ENCODE assay signal across 11 cellular contexts in the genomic region with DNA sequence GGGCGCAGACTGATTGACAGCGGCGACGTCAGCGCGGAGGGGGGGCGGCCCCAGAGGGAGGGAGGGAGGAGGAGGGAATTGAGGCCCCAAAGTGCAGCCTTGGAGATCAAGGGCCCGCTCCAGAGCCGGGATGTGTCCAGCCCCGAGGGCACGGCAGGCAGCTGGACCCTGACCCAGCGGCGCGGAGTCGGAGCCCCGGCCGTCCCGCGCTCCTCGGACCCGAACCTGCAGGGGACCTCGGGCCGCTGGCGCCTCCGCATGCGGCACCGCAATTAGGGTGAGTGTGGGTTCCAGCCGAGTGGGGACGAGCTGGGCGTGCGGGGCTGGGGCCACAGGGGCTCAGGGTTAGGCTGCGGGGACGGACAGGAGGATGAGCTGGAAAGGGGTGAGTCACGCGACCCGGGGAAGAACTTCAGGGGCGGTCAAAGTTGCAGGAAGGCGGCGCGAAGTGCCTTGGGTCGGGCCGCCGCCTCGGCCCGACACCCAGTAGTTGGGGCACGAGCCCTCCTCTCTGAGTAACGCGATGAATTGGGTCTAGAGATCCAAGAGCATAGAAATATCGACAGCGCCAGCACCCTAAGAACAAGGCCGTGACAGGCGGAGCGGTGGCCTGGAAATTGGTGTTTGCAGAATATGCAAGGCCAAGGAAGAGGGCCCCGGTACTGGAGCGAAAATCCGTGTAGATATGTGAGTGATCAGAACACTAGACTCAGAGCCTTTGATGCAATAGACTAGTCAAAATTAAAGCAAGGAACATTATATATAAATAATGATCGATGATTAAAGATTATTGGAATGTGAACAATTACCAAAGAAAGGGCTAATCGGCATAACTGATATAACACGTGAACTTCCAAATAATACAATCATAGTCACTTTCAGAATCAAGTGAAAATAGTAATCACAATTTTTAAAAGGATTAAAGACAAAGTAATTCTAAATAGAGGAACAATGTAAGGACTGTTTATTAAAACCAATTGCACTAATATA. TPM values are rescaled to one million over a fixed set of nuclear protein-coding genes. Genes with fewer than 3 reads are reported as not detected.
DNase-seq lines count a peak whose midpoint lies in the region; ATAC-seq, FAIRE-seq and TF ChIP-seq lines count a peak whose summit lies in the region.
"Had no signal": no experiment of that assay in that cellular context is flagged by ENCODE, and none has a peak within 500 bp of the region (broad histone marks: within the 10 kb centered on the region; RNA-seq: fewer than 3 reads in every experiment).

A gene (plus strand): TSS at position 122 of the 990 bp plus-strand sequence. CDS start 4,069 bp downstream, outside the sequence.

- no peaks in the 10 kb centered on the region for H3K36me3 ChIP-seq in endothelial cell of umbilical vein (ENCODE audit: control insufficient read depth in 2 of 2, extremely low read depth in 1 of 2, insufficient read depth in 2 of 2, low read length in 2 of 2)
- no peaks in the 10 kb centered on the region for H3K36me3 ChIP-seq in WERI-Rb-1

- H3K27me3 Mint-ChIP-seq in HFFc6 (ENCODE audit: insufficient read depth) (peaks cover 68% of the 10 kb centered on the region), neural crest cell (ENCODE audit: low read depth) (peaks cover 93% of the 10 kb centered on the region)

- no peaks in the 10 kb centered on the region for H3K9me1 ChIP-seq in endothelial cell of umbilical vein (replicated peaks; ENCODE audit: control insufficient read depth, extremely low read depth, insufficient read depth, low read length)

- CTCF ChIA-PET in AG04449 (lab: Yijun Ruan, JAX) = interaction anchor here (0.5 kb wide), 1 partner anchor 251 kb away, joined by 3 read pairs; no protein-coding TSS in a partner anchor
- CTCF ChIA-PET in endothelial cell of umbilical vein (lab: Charles Lee) = interaction anchor here (1.6 kb wide), 1 partner anchor 12 kb away, joined by 3 read pairs; no protein-coding TSS in a partner anchor

- H3K27ac ChIP-seq in endothelial cell of umbilical vein (ENCODE audit: insufficient read depth, low read depth, low read length) = no peak within 1 kb of the TSS
- H3K27ac ChIP-seq in WERI-Rb-1 = no peak within 1 kb of the TSS

- intact Hi-C loops in endothelial cell of umbilical vein (cut with micrococcal nuclease) = loop anchor here (2.0 kb wide), 1 partner anchor 38 kb away; no protein-coding TSS in a partner anchor

- dilution Hi-C loops in endothelial cell of umbilical vein (cut with MboI; ENCODE audit: extremely low pct_ligation_motif_present, low sequenced_read_pairs) = no loop called here

- H3K27me3 ChIP-seq in endothelial cell of umbilical vein (ENCODE audit: control insufficient read depth in 2 of 2, insufficient read depth in 2 of 2, low read length in 2 of 2) = peaks cover 72 to 91% of the 10 kb centered on the region in 2 experiments
- no peaks in the 10 kb centered on the region for H3K27me3 ChIP-seq in WERI-Rb-1 (ENCODE audit: insufficient read depth, low read depth, severe bottlenecking)

- H2AFZ ChIP-seq in endothelial cell of umbilical vein (ENCODE audit: low read depth, low read length) = no peak within 1 kb of the TSS

- H3K9ac ChIP-seq in endothelial cell of umbilical vein (replicated peaks; ENCODE audit: extremely low read depth, insufficient read depth, low read length) = no peak within 1 kb of the TSS

- no peak for FAIRE-seq in endothelial cell of umbilical vein (lab: Jason Lieb, UNC)

- no peak within 1 kb of the TSS for H3K4me2 ChIP-seq in endothelial cell of umbilical vein (ENCODE audit: insufficient read depth, low read length)

- no TSS peak for BruUV-seq in endothelial cell of umbilical vein (replicated peaks; lab: Mats Ljungman, UMichigan)

- peaks cover 19% of the 10 kb centered on the region for H3K4me1 Mint-ChIP-seq in HFFc6 (ENCODE audit: low read depth)
- peaks cover 18% of the 10 kb centered on the region for H3K4me1 Mint-ChIP-seq in neural crest cell

- no peak for ATAC-seq in HG02981 (IDR thresholded peaks at IDR 0.05; ENCODE audit: unreplicated experiment)

- POLR2A ChIA-PET in AG04449 (lab: Yijun Ruan, JAX) (no interaction called here), endothelial cell of umbilical vein (lab: Charles Lee) (no interaction called here)

- H3K9me3 ChIP-seq in endothelial cell of umbilical vein (replicated peaks; ENCODE audit: control insufficient read depth, insufficient read depth, low read length) (no peaks in the 10 kb centered on the region), WERI-Rb-1 (ENCODE audit: severe bottlenecking) (peaks cover 15% of the 10 kb centered on the region)

- H3K4me1 ChIP-seq in endothelial cell of umbilical vein (ENCODE audit: control insufficient read depth, extremely low read depth, insufficient read depth, low read length) = peaks cover 3% of the 10 kb centered on the region

- H3K4me3 ChIP-seq in AG04449 (ENCODE audit: low read depth, low read length) = peak within 1 kb of the TSS; percentile 12; the same call in 1 of the 2 replicates
- H3K4me3 ChIP-seq in endothelial cell of umbilical vein (replicated peaks in 1 of 3; ENCODE audit: insufficient read depth in 1 of 3, low read depth in 1 of 3, low read length in 3 of 3) = no peak within 1 kb of the TSS
- H3K4me3 ChIP-seq in WERI-Rb-1 (ENCODE audit: low read depth, low read length) = no peak within 1 kb of the TSS

- peaks cover 2% of the 10 kb centered on the region for H4K20me1 ChIP-seq in endothelial cell of umbilical vein (replicated peaks; ENCODE audit: control insufficient read depth, extremely low read depth, insufficient read depth, low read length)

- TF ChIP-seq CTCF in AG04449 (IDR thresholded peaks at IDR 0.05; ENCODE audit: insufficient read depth, low read length, missing control alignments) (no peak), HFFc6 (IDR thresholded peaks at IDR 0.05) (no peak), endothelial cell of umbilical vein (IDR thresholded peaks at IDR 0.05; ENCODE audit: extremely low read depth in 1 of 2, insufficient read depth in 1 of 2, low read depth in 1 of 2, low read length in 2 of 2) (no peak), neural crest cell (conservative IDR thresholded peaks at IDR 0.05) (no peak), WERI-Rb-1 (IDR thresholded peaks at IDR 0.05; ENCODE audit: low read depth, low read length) (no peak)

- H3K27ac Mint-ChIP-seq in HFFc6 = no peak within 1 kb of the TSS
- H3K27ac Mint-ChIP-seq in neural crest cell (ENCODE audit: unreplicated experiment) = no peak within 1 kb of the TSS

- H3K9me3 Mint-ChIP-seq in HFFc6 (no peaks in the 10 kb centered on the region), neural crest cell (no peaks in the 10 kb centered on the region)

- no peaks in the 10 kb centered on the region for H3K79me2 ChIP-seq in endothelial cell of umbilical vein (ENCODE audit: control insufficient read depth, insufficient read depth, low read length)

- H3K36me3 Mint-ChIP-seq in HFFc6 (ENCODE audit: low read depth) (peaks cover 10% of the 10 kb centered on the region), neural crest cell (ENCODE audit: low read depth) (peaks cover 3% of the 10 kb centered on the region)

- TF ChIP-seq POLR2A in endothelial cell of umbilical vein (IDR thresholded peaks at IDR 0.05; ENCODE audit: low read depth, low read length) = no peak

- DNase-seq in AG04449 (ENCODE audit: low read depth, low spot score) (no peak), HFFc6 (no peak), endothelial cell of umbilical vein (ENCODE audit: low read depth, low spot score) (no peak), neural crest cell (ENCODE audit: low read depth, low spot score) (no peak), WERI-Rb-1 (no peak), NK-92 (lab: John Stamatoyannopoulos, UW; ENCODE audit: unreplicated experiment) (no peak)
- no peak for DNase-seq in activated CD4-positive, alpha-beta T cell treated with anti-CD3 and anti-CD28 coated beads, Interleukin-2, amount 50 U/mL, for 48 hours
- DNase-seq: activated CD4-positive, alpha-beta T cell treated with anti-CD3 and anti-CD28 coated beads, Interleukin-2, amount 50 U/mL, for 4 hours; KBM-7 had no signal

- H3K4me3 Mint-ChIP-seq in HFFc6 (peak within 1 kb of the TSS; percentile 68), neural crest cell (peak within 1 kb of the TSS; percentile 76)

TF ChIP-seq in endothelial cell of umbilical vein, 7 proteins besides CTCF, POLR2A, EP300 and RAD21:
- no peak for TF ChIP-seq MYC (IDR thresholded peaks at IDR 0.05; ENCODE audit: low read depth, low read length)
- TF ChIP-seq EZH2 (IDR thresholded peaks at IDR 0.05; ENCODE audit: borderline replicate concordance, low read depth, low read length, severe bottlenecking) = peak; percentile 99
- TF ChIP-seq GATA2 (IDR thresholded peaks at IDR 0.05; ENCODE audit: insufficient read depth, insufficient read length, low read depth, low read length) = no peak
- TF ChIP-seq POLR2AphosphoS5 (IDR thresholded peaks at IDR 0.05; ENCODE audit: insufficient read depth, low read depth, low read length) = no peak
- TF ChIP-seq FOS (IDR thresholded peaks at IDR 0.05; ENCODE audit: borderline replicate concordance, insufficient read depth, low read length) = no peak
- TF ChIP-seq JUN (IDR thresholded peaks at IDR 0.05; ENCODE audit: borderline replicate concordance, insufficient read depth, insufficient read length, low read depth) = no peak
- TF ChIP-seq, protein P1, sequence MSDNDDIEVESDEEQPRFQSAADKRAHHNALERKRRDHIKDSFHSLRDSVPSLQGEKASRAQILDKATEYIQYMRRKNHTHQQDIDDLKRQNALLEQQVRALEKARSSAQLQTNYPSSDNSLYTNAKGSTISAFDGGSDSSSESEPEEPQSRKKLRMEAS (IDR thresholded peaks at IDR 0.05; ENCODE audit: insufficient read depth, insufficient read length) = no peak

RNA-seq across cellular contexts. Expression of the gene that starts here (rescaled TPM):
- total RNA-seq in HFFc6 (2021; fragmentation: NEBNext Ultra II Directional; extraction: Animal tissue kit (Norgen Biotek cat#: 25700)) = under 1 TPM in 3 of 6 experiments, not detected in 3; 0.11 to 0.26 (median 0.18) TPM
- total RNA-seq in endothelial cell of umbilical vein (not detected in 2 replicates), neural crest cell (not detected in 2 replicates)
- polyA plus RNA-seq in endothelial cell of umbilical vein = not detected in 2 replicates
- polyA plus RNA-seq in endothelial cell of umbilical vein (2011; cell fraction: cytosol; rRNA removed) = not detected in 2 replicates
- not detected in 2 replicates for polyA plus RNA-seq in endothelial cell of umbilical vein (2011; cell fraction: nucleus; rRNA removed)
- polyA plus RNA-seq in endothelial cell of umbilical vein (2012) = not detected in 2 replicates
- polyA minus RNA-seq in endothelial cell of umbilical vein = not detected in 2 replicates
- not detected for polyA minus RNA-seq in endothelial cell of umbilical vein (2011; cell fraction: cytosol; rRNA and poly(A)+ RNA removed)
- not detected in 2 replicates for polyA minus RNA-seq in endothelial cell of umbilical vein (2011; cell fraction: nucleus; rRNA and poly(A)+ RNA removed)
- total RNA-seq: OCI-LY7 had no signal
